Comparison of ENCODE assay signal across 1 cellular context in the genomic region with DNA sequence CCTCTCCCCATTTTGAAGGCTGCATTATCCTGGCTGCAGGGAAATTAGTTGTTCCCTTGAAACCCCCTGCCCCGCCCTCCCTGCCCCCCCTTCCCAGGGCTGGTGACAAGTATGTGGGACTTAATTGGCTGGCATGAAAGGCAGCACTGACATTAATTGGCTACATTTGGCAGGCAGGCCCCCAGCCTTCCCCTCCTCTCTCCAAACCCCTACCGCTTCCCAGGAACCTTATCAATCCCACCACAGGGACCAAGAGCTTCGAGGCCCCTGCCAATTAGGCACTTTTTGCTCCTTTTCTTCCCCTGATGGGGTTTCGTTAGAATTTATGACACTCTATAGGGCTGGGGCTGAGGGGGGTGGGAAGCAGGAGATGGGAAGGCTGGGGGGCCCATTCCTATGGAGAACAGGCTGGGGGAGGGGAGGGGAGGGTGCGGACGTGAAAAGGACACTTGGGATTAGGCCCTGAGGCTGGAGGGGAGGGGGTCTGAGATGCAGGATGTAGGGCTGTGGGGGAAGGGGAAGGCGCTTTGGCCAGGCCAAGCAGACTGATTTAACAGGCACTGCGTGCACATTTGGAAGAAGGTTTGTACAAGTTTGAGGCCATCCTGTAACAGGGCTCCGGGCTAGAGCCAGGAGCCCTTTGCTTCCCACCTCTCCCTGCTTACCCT.
TF ChIP-seq lines count a peak whose summit lies in the region.

No MANE protein-coding gene starts in this region.

TF ChIP-seq in HepG2, 621 proteins besides CTCF, POLR2A, EP300 and RAD21 (continued from another document):
- TF ChIP-seq, protein P1, sequence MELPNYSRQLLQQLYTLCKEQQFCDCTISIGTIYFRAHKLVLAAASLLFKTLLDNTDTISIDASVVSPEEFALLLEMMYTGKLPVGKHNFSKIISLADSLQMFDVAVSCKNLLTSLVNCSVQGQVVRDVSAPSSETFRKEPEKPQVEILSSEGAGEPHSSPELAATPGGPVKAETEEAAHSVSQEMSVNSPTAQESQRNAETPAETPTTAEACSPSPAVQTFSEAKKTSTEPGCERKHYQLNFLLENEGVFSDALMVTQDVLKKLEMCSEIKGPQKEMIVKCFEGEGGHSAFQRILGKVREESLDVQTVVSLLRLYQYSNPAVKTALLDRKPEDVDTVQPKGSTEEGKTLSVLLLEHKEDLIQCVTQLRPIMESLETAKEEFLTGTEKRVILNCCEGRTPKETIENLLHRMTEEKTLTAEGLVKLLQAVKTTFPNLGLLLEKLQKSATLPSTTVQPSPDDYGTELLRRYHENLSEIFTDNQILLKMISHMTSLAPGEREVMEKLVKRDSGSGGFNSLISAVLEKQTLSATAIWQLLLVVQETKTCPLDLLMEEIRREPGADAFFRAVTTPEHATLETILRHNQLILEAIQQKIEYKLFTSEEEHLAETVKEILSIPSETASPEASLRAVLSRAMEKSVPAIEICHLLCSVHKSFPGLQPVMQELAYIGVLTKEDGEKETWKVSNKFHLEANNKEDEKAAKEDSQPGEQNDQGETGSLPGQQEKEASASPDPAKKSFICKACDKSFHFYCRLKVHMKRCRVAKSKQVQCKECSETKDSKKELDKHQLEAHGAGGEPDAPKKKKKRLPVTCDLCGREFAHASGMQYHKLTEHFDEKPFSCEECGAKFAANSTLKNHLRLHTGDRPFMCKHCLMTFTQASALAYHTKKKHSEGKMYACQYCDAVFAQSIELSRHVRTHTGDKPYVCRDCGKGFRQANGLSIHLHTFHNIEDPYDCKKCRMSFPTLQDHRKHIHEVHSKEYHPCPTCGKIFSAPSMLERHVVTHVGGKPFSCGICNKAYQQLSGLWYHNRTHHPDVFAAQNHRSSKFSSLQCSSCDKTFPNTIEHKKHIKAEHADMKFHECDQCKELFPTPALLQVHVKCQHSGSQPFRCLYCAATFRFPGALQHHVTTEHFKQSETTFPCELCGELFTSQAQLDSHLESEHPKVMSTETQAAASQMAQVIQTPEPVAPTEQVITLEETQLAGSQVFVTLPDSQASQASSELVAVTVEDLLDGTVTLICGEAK (IDR thresholded peaks at IDR 0.05) = no peak
- TF ChIP-seq, protein P1 (CRISPR knock-in tag; IDR thresholded peaks at IDR 0.05) = no peak
- no peak for TF ChIP-seq MAFK (conservative IDR thresholded peaks at IDR 0.05 in 1 of 2, IDR thresholded peaks at IDR 0.05 in 1 of 2; ENCODE audit: low read length in 2 of 2)
